In genomic region chr18:49560277-49561126, GRCh38 we compare ENCODE assay signal across 8 cellular contexts. TPM values are rescaled to one million over a fixed set of nuclear protein-coding genes. Genes with fewer than 3 reads are reported as not detected.
DNase-seq lines count a peak whose midpoint lies in the region; ATAC-seq and TF ChIP-seq lines count a peak whose summit lies in the region.

No MANE protein-coding gene starts in this region.

- H3K36me3 ChIP-seq in ACC112 (ENCODE audit: insufficient read depth, low read length) (no peaks in the 10 kb centered on the region), iPS-18a (ENCODE audit: control insufficient read depth, low read depth, low read length) (peaks cover 1% of the 10 kb centered on the region), spleen (no peaks in the 10 kb centered on the region)

- H3K27me3 ChIP-seq in ACC112 (ENCODE audit: insufficient read depth, low read length) = peaks cover 15% of the 10 kb centered on the region
- peaks cover 24% of the 10 kb centered on the region for H3K27me3 ChIP-seq in iPS-18a (ENCODE audit: control insufficient read depth, insufficient read depth, low read length)
- H3K27me3 ChIP-seq in spleen (replicated peaks in 1 of 7) = peaks cover 0 to 76% (median 44%) of the 10 kb centered on the region in 7 donors

- H3K27ac ChIP-seq in ACC112 (ENCODE audit: low read depth, low read length) = no peak overlapping the region
- H3K27ac ChIP-seq in iPS-18a (ENCODE audit: low read length) = no peak overlapping the region
- no peak overlapping the region for H3K27ac ChIP-seq in spleen

- H2AFZ ChIP-seq in ACC112 (ENCODE audit: low read length, unreplicated experiment) = peak overlapping the region; percentile 51

- ATAC-seq in GM18907 (IDR thresholded peaks at IDR 0.05; ENCODE audit: unreplicated experiment) (no peak), HG02885 (IDR thresholded peaks at IDR 0.05; ENCODE audit: poor library complexity, unreplicated experiment) (no peak), GM18868 (IDR thresholded peaks at IDR 0.05; ENCODE audit: unreplicated experiment) (no peak)

- H3K4me1 ChIP-seq in ACC112 (ENCODE audit: control insufficient read depth, insufficient read depth, low read length, unreplicated experiment) (peaks cover 17% of the 10 kb centered on the region), iPS-18a (ENCODE audit: control insufficient read depth, low read depth, low read length) (peaks cover 21% of the 10 kb centered on the region), spleen (peaks cover 12 to 29% (median 23%) of the 10 kb centered on the region in 6 donors)

- TF ChIP-seq POLR2A in spleen (IDR thresholded peaks at IDR 0.05) = no peak

- TF ChIP-seq CTCF in spleen (IDR thresholded peaks at IDR 0.05 in 8 of 11, conservative IDR thresholded peaks at IDR 0.05 in 3 of 11) = no peak

- peak; percentile 35 for DNase-seq in HK-2 (ENCODE audit: unreplicated experiment)
- DNase-seq in activated CD8-positive, alpha-beta memory T cell treated with anti-CD3 and anti-CD28 coated beads, Interleukin-2, amount 50 U/mL, for 48 hours = peak; percentile 53
- no peak for DNase-seq in spleen

- intact Hi-C loops in spleen (cut with DNase I; ENCODE audit: low total_unique reads) = no loop called here

- 6 to 10% (median 7%) methylated on average over 21 to 40 of the region's 40 CpGs for WGBS in spleen, 5 donors

- H3K79me2 ChIP-seq in ACC112 (ENCODE audit: control insufficient read depth, insufficient read depth, low read length, unreplicated experiment) = no peaks in the 10 kb centered on the region

- H3K9me3 ChIP-seq in iPS-18a (ENCODE audit: control insufficient read depth, low read depth, low read length) (no peaks in the 10 kb centered on the region), spleen (no peaks in the 10 kb centered on the region)

- H3K9ac ChIP-seq in iPS-18a (ENCODE audit: low read length) = peak overlapping the region; percentile 73

- H3K4me3 ChIP-seq in ACC112 (ENCODE audit: low read depth, low read length) (peak overlapping the region; percentile 72), iPS-18a (ENCODE audit: low read length) (peak overlapping the region; percentile 75), spleen (peak overlapping the region in 7 of 8 donors; percentile 25 to 65 (median 30))

RNA-seq across cellular contexts. Expression of gene LIPG, which starts 1.4 kb away (rescaled TPM):
- total RNA-seq in spleen = 1 to 10 TPM in 2 of 7 donors, under 1 TPM in 2, not detected in 3; 0.35 to 2.7 (median 1.2) TPM
- under 1 TPM; 0.11 to 0.24 (median 0.22) TPM for polyA plus RNA-seq in spleen
